Comparison of ENCODE assay signal across 8 cellular contexts in the genomic region with DNA sequence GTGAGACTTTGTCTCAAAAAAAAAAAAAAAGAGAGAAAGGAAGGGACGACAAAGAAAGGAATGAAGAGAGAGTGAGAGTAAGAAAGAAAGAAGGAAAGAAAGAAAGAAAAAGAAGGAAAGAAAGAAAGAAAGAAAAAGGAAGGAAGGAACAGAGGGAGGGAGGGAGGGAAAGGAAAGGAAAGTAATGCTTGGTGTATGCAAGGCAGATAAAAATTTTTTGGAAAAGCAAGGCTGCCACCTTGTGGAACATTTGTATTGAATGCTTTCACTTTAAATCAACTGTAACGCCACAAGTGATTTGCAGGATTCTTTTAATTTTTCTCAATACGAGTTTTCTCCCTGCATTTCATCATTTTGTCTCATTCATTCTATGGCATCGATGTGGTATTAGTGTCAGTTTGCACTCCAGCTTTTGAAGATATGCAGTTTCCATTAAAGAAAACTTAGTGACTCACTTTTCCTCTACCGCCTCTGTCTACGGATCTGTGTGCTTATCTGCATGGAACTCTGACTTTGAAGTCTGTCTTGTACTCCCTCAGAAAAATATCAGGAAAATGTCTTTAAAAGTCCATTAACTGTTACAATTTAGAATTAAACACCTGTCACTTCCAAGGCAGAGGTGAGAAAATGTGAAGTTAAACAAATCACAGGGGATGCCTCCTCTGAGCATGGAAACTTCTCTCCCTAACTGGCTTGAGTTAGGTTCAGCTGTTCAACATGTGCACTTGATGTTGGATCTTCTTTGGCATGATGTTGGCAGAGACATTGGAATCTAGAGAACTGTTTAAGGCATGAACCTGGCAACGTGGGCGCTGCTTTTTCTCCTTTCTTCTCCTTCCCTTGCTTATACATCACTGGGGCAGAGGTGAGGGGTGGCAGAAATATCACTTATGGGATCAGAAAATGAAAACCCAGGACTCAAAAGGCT.
DNase-seq lines count a peak whose midpoint lies in the region; ATAC-seq and TF ChIP-seq lines count a peak whose summit lies in the region.

No MANE protein-coding gene starts in this region.

- H3K27me3 ChIP-seq in ACC112 (ENCODE audit: insufficient read depth, low read length), result no peaks in the 10 kb centered on the region

- peak overlapping the region; percentile 63 for H2AFZ ChIP-seq in ACC112 (ENCODE audit: low read length, unreplicated experiment)

- H3K27ac ChIP-seq in ACC112 (ENCODE audit: low read depth, low read length), result no peak overlapping the region

- H3K4me3 ChIP-seq in ACC112 (ENCODE audit: low read depth, low read length), result peak overlapping the region; percentile 68
- no peak overlapping the region for H3K4me3 ChIP-seq in GM12864 (ENCODE audit: low read depth, low read length)

- no peaks in the 10 kb centered on the region for H3K79me2 ChIP-seq in ACC112 (ENCODE audit: control insufficient read depth, insufficient read depth, low read length, unreplicated experiment)

- H3K36me3 ChIP-seq in ACC112 (ENCODE audit: insufficient read depth, low read length), result no peaks in the 10 kb centered on the region

- H3K4me1 ChIP-seq in ACC112 (ENCODE audit: control insufficient read depth, insufficient read depth, low read length, unreplicated experiment), result no peaks in the 10 kb centered on the region

- ATAC-seq in HG03565 (IDR thresholded peaks at IDR 0.05; ENCODE audit: unreplicated experiment), result no peak

- peak; percentile 56 for TF ChIP-seq CTCF in GM12864 (IDR thresholded peaks at IDR 0.05; ENCODE audit: low read depth, low read length, missing control alignments)

- peak; percentile 52 for DNase-seq in GM12864 (ENCODE audit: low read depth)
- DNase-seq in NCI-H128 (lab: John Stamatoyannopoulos, UW; ENCODE audit: unreplicated experiment), result peak; percentile 26
- DNase-seq in SW480 (ENCODE audit: low spot score), result peak; percentile 77
- DNase-seq in cerebellar cortex (ENCODE audit: low spot score), result peak; percentile 86
- peak; percentile 73 for DNase-seq in kidney tubule cell (ENCODE audit: low spot score)
- DNase-seq in stimulated activated CD8-positive, alpha-beta memory T cell treated with anti-CD3 and anti-CD28 coated beads, Interleukin-4, amount 100 ng/mL, for 48 hours, result peak; percentile 32

Comparison
In these comparisons a context has a peak if more than half of its experiments do, and no peak if none do; other contexts are left out.
1. DNase-seq: peak in every context shown above with its lines; median percentile 86 in cerebellar cortex; 77 in SW480; 73 in kidney tubule cell; 52 in GM12864; 32 in stimulated activated CD8-positive, alpha-beta memory T cell treated with anti-CD3 and anti-CD28 coated beads, Interleukin-4, amount 100 ng/mL, for 48 hours; 26 in NCI-H128.